In the genomic region with DNA sequence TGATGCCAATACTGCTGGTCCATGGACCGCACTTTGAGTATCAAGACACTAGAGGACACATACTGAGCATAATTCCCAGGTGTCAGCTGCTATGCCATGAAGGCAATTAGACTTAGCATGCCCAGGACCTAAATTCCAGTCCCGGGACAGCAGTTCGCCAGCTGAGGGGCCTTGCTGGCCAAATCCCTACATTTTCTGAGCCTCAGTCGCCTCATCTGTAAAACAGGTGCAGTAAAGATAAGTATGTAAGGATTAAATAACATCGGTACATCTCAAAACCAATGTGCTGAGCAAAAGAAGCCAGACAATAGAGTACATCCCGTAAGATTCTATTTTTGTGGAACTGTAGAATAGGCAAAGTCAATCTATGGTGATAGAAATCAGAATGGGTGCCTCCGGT, we compare ENCODE assay signal across 1 cellular context.
TF ChIP-seq lines count a peak whose summit lies in the region.

No MANE protein-coding gene starts in this region.

TF ChIP-seq in endothelial cell of umbilical vein, 7 proteins besides CTCF, POLR2A, EP300 and RAD21:
- TF ChIP-seq MAX (IDR thresholded peaks at IDR 0.05; ENCODE audit: insufficient read depth, insufficient read length), result no peak
- TF ChIP-seq MYC (IDR thresholded peaks at IDR 0.05; ENCODE audit: low read depth, low read length), result no peak
- TF ChIP-seq GATA2 (IDR thresholded peaks at IDR 0.05; ENCODE audit: insufficient read depth, insufficient read length, low read depth, low read length), result no peak
